In genomic region chr18:23020555-23021294, GRCh38 we compare ENCODE assay signal across 18 cellular contexts.
DNase-seq lines count a peak whose midpoint lies in the region; ATAC-seq and TF ChIP-seq lines count a peak whose summit lies in the region.
"Had no signal": no experiment of that assay in that cellular context is flagged by ENCODE, and none has a peak within 500 bp of the region (broad histone marks: within the 10 kb centered on the region; RNA-seq: fewer than 3 reads in every experiment).

No MANE protein-coding gene starts in this region.

- no peak for ATAC-seq in activated naive CD8-positive, alpha-beta T cell treated with anti-CD3 and anti-CD28 coated beads, Interleukin-2, amount 50 U/mL, for 24 hours
- no peak for ATAC-seq in stimulated activated naive CD8-positive, alpha-beta T cell treated with anti-CD3 and anti-CD28 coated beads, Interleukin-15, amount 100 ng/mL, for 72 hours
- ATAC-seq: gastrocnemius medialis, SK-N-SH treated with all-trans-retinoic acid at 6 μM for 48 hours had no signal

- no peak for TF ChIP-seq CTCF in Peyer's patch (IDR thresholded peaks at IDR 0.05)

- H3K9me3 Mint-ChIP-seq in activated naive CD8-positive, alpha-beta T cell (ENCODE audit: low read depth) = no peaks in the 10 kb centered on the region
- H3K9me3 Mint-ChIP-seq in activated naive CD8-positive, alpha-beta T cell treated with anti-CD3 and anti-CD28 coated beads, Interleukin-2, amount 50 U/mL, for 24 hours = no peaks in the 10 kb centered on the region
- H3K9me3 Mint-ChIP-seq in immature natural killer cell = no peaks in the 10 kb centered on the region
- H3K9me3 Mint-ChIP-seq in stimulated activated naive CD8-positive, alpha-beta T cell treated with anti-CD3 and anti-CD28 coated beads, Interleukin-15, amount 100 ng/mL, for 72 hours = no peaks in the 10 kb centered on the region
- H3K9me3 Mint-ChIP-seq: neural crest cell had no signal

- peaks cover 11% of the 10 kb centered on the region for H3K4me1 Mint-ChIP-seq in activated naive CD8-positive, alpha-beta T cell (ENCODE audit: low read depth)
- H3K4me1 Mint-ChIP-seq in activated naive CD8-positive, alpha-beta T cell treated with anti-CD3 and anti-CD28 coated beads, Interleukin-2, amount 50 U/mL, for 24 hours = peaks cover 13% of the 10 kb centered on the region
- H3K4me1 Mint-ChIP-seq in immature natural killer cell = peaks cover 12 to 14% of the 10 kb centered on the region in 2 donors
- H3K4me1 Mint-ChIP-seq in stimulated activated naive CD8-positive, alpha-beta T cell treated with anti-CD3 and anti-CD28 coated beads, Interleukin-15, amount 100 ng/mL, for 72 hours = peaks cover 7% of the 10 kb centered on the region
- H3K4me1 Mint-ChIP-seq: neural crest cell had no signal

- no peaks in the 10 kb centered on the region for H3K27me3 ChIP-seq in Peyer's patch
- H3K27me3 ChIP-seq: gastrocnemius medialis, right atrium auricular region, suprapubic skin had no signal

- no peak for DNase-seq in activated naive CD8-positive, alpha-beta T cell treated with anti-CD3 and anti-CD28 coated beads, Interleukin-2, amount 50 U/mL, for 24 hours
- DNase-seq in OCI-M1 (lab: John Stamatoyannopoulos, UW) (peak; percentile 34), immature natural killer cell (peak; percentile 19 to 31 (median 21)), NCI-H510A (lab: John Stamatoyannopoulos, UW) (no peak), Peyer's patch (no peak), C1 segment of cervical spinal cord (lab: John Stamatoyannopoulos, UW) (no peak)
- DNase-seq in stimulated activated naive CD8-positive, alpha-beta T cell treated with anti-CD3 and anti-CD28 coated beads, Interleukin-15, amount 100 ng/mL, for 72 hours = no peak
- DNase-seq: amygdala, cerebellar nuclear complex, gastrocnemius medialis, lower lobe of right lung, NCI-H187, NCI-H524 treated with DMSO at 0.1 percent for 48 hours had no signal

- peaks cover 20% of the 10 kb centered on the region for H3K36me3 Mint-ChIP-seq in activated naive CD8-positive, alpha-beta T cell
- peaks cover 51% of the 10 kb centered on the region for H3K36me3 Mint-ChIP-seq in activated naive CD8-positive, alpha-beta T cell treated with anti-CD3 and anti-CD28 coated beads, Interleukin-2, amount 50 U/mL, for 24 hours (ENCODE audit: low read depth)
- peaks cover 0 to 7% (median 6%) of the 10 kb centered on the region in 3 donors for H3K36me3 Mint-ChIP-seq in immature natural killer cell

- no peaks in the 10 kb centered on the region for H3K4me1 ChIP-seq in Peyer's patch
- H3K4me1 ChIP-seq: gastrocnemius medialis, lower lobe of right lung, right atrium auricular region, suprapubic skin had no signal

- peaks cover 0 to 3% (median 0%) of the 10 kb centered on the region in 3 donors for H3K36me3 ChIP-seq in Peyer's patch
- H3K36me3 ChIP-seq: gastrocnemius medialis, right atrium auricular region had no signal

- no peaks in the 10 kb centered on the region for H3K27me3 Mint-ChIP-seq in activated naive CD8-positive, alpha-beta T cell
- no peaks in the 10 kb centered on the region for H3K27me3 Mint-ChIP-seq in activated naive CD8-positive, alpha-beta T cell treated with anti-CD3 and anti-CD28 coated beads, Interleukin-2, amount 50 U/mL, for 24 hours
- peaks cover 0 to 4% (median 0%) of the 10 kb centered on the region in 3 donors for H3K27me3 Mint-ChIP-seq in immature natural killer cell (ENCODE audit: low read depth in 3 of 3)
- no peaks in the 10 kb centered on the region for H3K27me3 Mint-ChIP-seq in stimulated activated naive CD8-positive, alpha-beta T cell treated with anti-CD3 and anti-CD28 coated beads, Interleukin-15, amount 100 ng/mL, for 72 hours

- H3K4me3 Mint-ChIP-seq in activated naive CD8-positive, alpha-beta T cell = peak overlapping the region; percentile 54
- no peak overlapping the region for H3K4me3 Mint-ChIP-seq in activated naive CD8-positive, alpha-beta T cell treated with anti-CD3 and anti-CD28 coated beads, Interleukin-2, amount 50 U/mL, for 24 hours
- H3K4me3 Mint-ChIP-seq in immature natural killer cell = peak overlapping the region; percentile 15 to 80 (median 73)
- H3K4me3 Mint-ChIP-seq in stimulated activated naive CD8-positive, alpha-beta T cell treated with anti-CD3 and anti-CD28 coated beads, Interleukin-15, amount 100 ng/mL, for 72 hours = peak overlapping the region in 1 of 2 donors; percentile 24
- H3K4me3 Mint-ChIP-seq: neural crest cell had no signal

- no peak overlapping the region for H3K27ac Mint-ChIP-seq in activated naive CD8-positive, alpha-beta T cell
- H3K27ac Mint-ChIP-seq in activated naive CD8-positive, alpha-beta T cell treated with anti-CD3 and anti-CD28 coated beads, Interleukin-2, amount 50 U/mL, for 24 hours = no peak overlapping the region
- peak overlapping the region; percentile 19 to 84 (median 66) for H3K27ac Mint-ChIP-seq in immature natural killer cell
- H3K27ac Mint-ChIP-seq in stimulated activated naive CD8-positive, alpha-beta T cell treated with anti-CD3 and anti-CD28 coated beads, Interleukin-15, amount 100 ng/mL, for 72 hours = peak overlapping the region; percentile 48 to 88

- H3K4me3 ChIP-seq in Peyer's patch = peak overlapping the region in 2 of 4 donors; percentile 12 to 27
- H3K4me3 ChIP-seq: gastrocnemius medialis, lower lobe of right lung, right atrium auricular region, suprapubic skin had no signal

- H3K9me3 ChIP-seq in Peyer's patch = no peaks in the 10 kb centered on the region
- H3K9me3 ChIP-seq: gastrocnemius medialis, lower lobe of right lung, right atrium auricular region, suprapubic skin had no signal

- no peak for TF ChIP-seq POLR2A in Peyer's patch (IDR thresholded peaks at IDR 0.05)

- peak overlapping the region in 2 of 4 donors; percentile 7 to 61 for H3K27ac ChIP-seq in Peyer's patch
- H3K27ac ChIP-seq: gastrocnemius medialis, lower lobe of right lung, right atrium auricular region, suprapubic skin had no signal

Comparison
In these comparisons a context has a peak if more than half of its experiments do, and no peak if none do; other contexts are left out.
1. H3K27ac Mint-ChIP-seq: peak in immature natural killer cell (6 of 6) and stimulated activated naive CD8-positive, alpha-beta T cell treated with anti-CD3 and anti-CD28 coated beads, Interleukin-15, amount 100 ng/mL, for 72 hours (2 of 2); none in activated naive CD8-positive, alpha-beta T cell (single experiment) and activated naive CD8-positive, alpha-beta T cell treated with anti-CD3 and anti-CD28 coated beads, Interleukin-2, amount 50 U/mL, for 24 hours (single experiment).
2. DNase-seq: peak in OCI-M1 (single experiment) and immature natural killer cell (3 of 3); none in activated naive CD8-positive, alpha-beta T cell treated with anti-CD3 and anti-CD28 coated beads, Interleukin-2, amount 50 U/mL, for 24 hours (single experiment), stimulated activated naive CD8-positive, alpha-beta T cell treated with anti-CD3 and anti-CD28 coated beads, Interleukin-15, amount 100 ng/mL, for 72 hours (0 of 2), NCI-H510A (single experiment), Peyer's patch (0 of 3) and C1 segment of cervical spinal cord (0 of 14).